20 cellular contexts compared by ENCODE assay signal in the genomic region with DNA sequence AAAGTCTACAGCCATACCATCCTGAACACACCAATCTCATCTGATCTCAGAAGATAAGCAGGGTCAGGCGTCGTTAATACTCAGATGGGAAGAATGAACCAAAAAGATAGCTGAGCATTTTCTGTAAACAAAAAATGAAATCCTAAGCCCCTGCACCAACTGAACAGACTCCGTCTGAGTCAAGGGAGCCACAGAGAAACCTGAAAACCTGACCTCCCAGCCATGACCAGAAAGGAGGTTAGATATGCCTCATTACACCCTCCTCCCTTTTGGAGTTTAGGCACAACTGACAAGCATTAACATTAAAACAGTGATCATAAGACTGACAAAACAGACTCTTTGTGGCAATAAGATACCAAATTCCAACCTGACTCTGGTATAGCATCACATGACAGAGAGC.
"Had no signal": no experiment of that assay in that cellular context is flagged by ENCODE, and none has a peak within 500 bp of the region (broad histone marks: within the 10 kb centered on the region; RNA-seq: fewer than 3 reads in every experiment).

No MANE protein-coding gene starts in this region.

- DNase-seq: activated CD4-positive, alpha-beta memory T cell treated with anti-CD3 and anti-CD28 coated beads, Interleukin-2, amount 10 ng/mL, durations not matched to agents 7 days and 5 days; activated CD4-positive, alpha-beta T cell treated with anti-CD3 and anti-CD28 coated beads for 48 hours; activated CD4-positive, CD25-positive, alpha-beta regulatory T cell; activated CD8-positive, alpha-beta memory T cell treated with anti-CD3 and anti-CD28 coated beads, Interleukin-2, amount 10 ng/mL, durations not matched to agents 7 days and 5 days; activated naive CD4-positive, alpha-beta T cell treated with Interleukin-2 at 50 U/mL for 16 hours; activated naive CD8-positive, alpha-beta T cell treated with anti-CD3 and anti-CD28 coated beads, Interleukin-2, amount 10 ng/mL, durations not matched to agents 7 days and 5 days; body of pancreas; caudate nucleus; effector memory CD8-positive, alpha-beta T cell; foreskin fibroblast; hippocampal formation; left lung; nucleus accumbens; right lobe of liver; small intestine; stimulated activated CD4-positive, alpha-beta T cell treated with anti-CD3 and anti-CD28 coated beads, Interleukin-15, amount 100 ng/mL, for 24 hours; stimulated activated CD4-positive, alpha-beta T cell treated with anti-CD3 and anti-CD28 coated beads, Interleukin-2, amount 100 ng/mL, for 48 hours; stomach; T-helper 9 cell had no signal

- H3K27me3 ChIP-seq: body of pancreas, left lung, right lobe of liver, stomach, vagina had no signal

- H3K36me3 ChIP-seq: left lung, right lobe of liver, stomach, vagina had no signal

- H3K4me3 ChIP-seq: body of pancreas, left lung, right lobe of liver, stomach, vagina had no signal
